In the genomic region with DNA sequence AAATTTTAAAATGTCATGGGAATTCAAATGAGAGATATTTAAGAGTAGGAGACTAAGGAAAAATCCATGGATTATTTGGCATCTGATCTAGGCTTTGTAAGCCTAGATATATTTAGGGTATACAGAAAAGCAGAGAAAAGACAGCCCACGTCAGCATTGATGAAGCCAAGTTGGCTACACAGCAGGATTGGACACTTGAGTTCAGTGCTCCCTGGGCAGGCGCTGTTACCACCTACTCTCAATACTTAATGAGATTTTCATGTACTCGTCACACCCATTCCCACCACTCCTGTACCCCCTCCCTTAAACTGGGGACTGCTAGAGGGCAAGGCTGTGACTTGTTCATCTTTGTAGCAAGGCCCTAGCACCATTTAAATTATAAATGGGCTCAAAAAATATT, we compare ENCODE assay signal across 17 cellular contexts. TPM values are rescaled to one million over a fixed set of nuclear protein-coding genes. Genes with fewer than 3 reads are reported as not detected.
DNase-seq lines count a peak whose midpoint lies in the region; TF ChIP-seq lines count a peak whose summit lies in the region.
"Had no signal": no experiment of that assay in that cellular context is flagged by ENCODE, and none has a peak within 500 bp of the region (broad histone marks: within the 10 kb centered on the region; RNA-seq: fewer than 3 reads in every experiment).

No MANE protein-coding gene starts in this region.

- H3K4me3 Mint-ChIP-seq in nephron (peak overlapping the region in 2 of 3 experiments; percentile 85 to 90), chondrocyte (ENCODE audit: unreplicated experiment) (no peak overlapping the region)
- H3K4me3 Mint-ChIP-seq: activated CD4-positive, alpha-beta T cell treated with anti-CD3 and anti-CD28 coated beads, Interleukin-2, amount 10 ng/mL, durations not matched to agents 7 days and 5 days; T-helper 2 cell treated with Interferon-gamma antibody and Interleukin-4, amounts not matched to agents 5 μg/mL and 100 μg/mL, for 36 hours had no signal

- H3K36me3 Mint-ChIP-seq in nephron (ENCODE audit: low read depth) (no peaks in the 10 kb centered on the region), chondrocyte (ENCODE audit: low read depth) (no peaks in the 10 kb centered on the region)
- H3K36me3 Mint-ChIP-seq: naive thymus-derived CD8-positive, alpha-beta T cell had no signal

- TF ChIP-seq CTCF in coronary artery (IDR thresholded peaks at IDR 0.05) (no peak), left ventricle myocardium inferior (IDR thresholded peaks at IDR 0.05; ENCODE audit: borderline replicate concordance) (no peak), nephron (IDR thresholded peaks at IDR 0.05; ENCODE audit: unreplicated experiment in 3 of 3) (no peak), uterus (IDR thresholded peaks at IDR 0.05) (no peak), chondrocyte (IDR thresholded peaks at IDR 0.05) (no peak)

- H3K9me3 ChIP-seq in left ventricle myocardium inferior (replicated peaks) (no peaks in the 10 kb centered on the region), uterus (no peaks in the 10 kb centered on the region)
- H3K9me3 ChIP-seq: adrenal gland, SK-N-SH had no signal

- H3K4me3 ChIP-seq in coronary artery (no peak overlapping the region), left ventricle myocardium inferior (peak overlapping the region; percentile 76), uterus (no peak overlapping the region)

- H3K27me3 ChIP-seq in left ventricle myocardium inferior (ENCODE audit: low read depth) (no peaks in the 10 kb centered on the region), uterus (no peaks in the 10 kb centered on the region)
- H3K27me3 ChIP-seq: adrenal gland, cardiac muscle cell had no signal

- H3K4me1 Mint-ChIP-seq in nephron (peaks cover 23% of the 10 kb centered on the region), chondrocyte (ENCODE audit: low read depth) (peaks cover 7% of the 10 kb centered on the region)

- DNase-seq in coronary artery (ENCODE audit: low spot score) (no peak), left ventricle myocardium inferior (peak; percentile 25), uterus (no peak), GM03348 (ENCODE audit: low spot score) (no peak), RPMI8226 (no peak), chondrocyte (ENCODE audit: low spot score) (no peak)
- DNase-seq: activated CD4-positive, alpha-beta T cell treated with anti-CD3 and anti-CD28 coated beads, Interleukin-2, amount 10 ng/mL, durations not matched to agents 7 days and 5 days; adrenal gland; dermis blood vessel endothelial cell; naive thymus-derived CD8-positive, alpha-beta T cell; NCI-H526 treated with DMSO at 0.1 percent for 48 hours; SK-N-SH; WERI-Rb-1 had no signal

- H3K9me3 Mint-ChIP-seq in nephron (no peaks in the 10 kb centered on the region), chondrocyte (ENCODE audit: low read depth) (no peaks in the 10 kb centered on the region)
- H3K9me3 Mint-ChIP-seq: activated CD4-positive, alpha-beta T cell treated with anti-CD3 and anti-CD28 coated beads, Interleukin-2, amount 10 ng/mL, durations not matched to agents 7 days and 5 days; T-helper 2 cell treated with Interferon-gamma antibody and Interleukin-4, amounts not matched to agents 5 μg/mL and 100 μg/mL, for 36 hours had no signal

- H3K27ac Mint-ChIP-seq in nephron, result peak overlapping the region in 1 of 3 experiments; percentile 69
- no peak overlapping the region for H3K27ac Mint-ChIP-seq in chondrocyte (ENCODE audit: unreplicated experiment)
- H3K27ac Mint-ChIP-seq: activated CD4-positive, alpha-beta T cell treated with anti-CD3 and anti-CD28 coated beads, Interleukin-2, amount 10 ng/mL, durations not matched to agents 7 days and 5 days; naive thymus-derived CD8-positive, alpha-beta T cell; T-helper 2 cell treated with Interferon-gamma antibody and Interleukin-4, amounts not matched to agents 5 μg/mL and 100 μg/mL, for 36 hours had no signal

- H3K4me1 ChIP-seq in left ventricle myocardium inferior (peaks cover 65% of the 10 kb centered on the region), uterus (peaks cover 0 to 4% of the 10 kb centered on the region in 2 donors)
- H3K4me1 ChIP-seq: parathyroid adenoma had no signal

- H3K27me3 Mint-ChIP-seq in nephron (ENCODE audit: low read depth), result peaks cover 13% of the 10 kb centered on the region
- peaks cover 18% of the 10 kb centered on the region for H3K27me3 Mint-ChIP-seq in chondrocyte (ENCODE audit: low read depth)

- TF ChIP-seq POLR2A in uterus (IDR thresholded peaks at IDR 0.05), result no peak

- H3K36me3 ChIP-seq in left ventricle myocardium inferior, result no peaks in the 10 kb centered on the region
- H3K36me3 ChIP-seq in uterus, result no peaks in the 10 kb centered on the region
- H3K36me3 ChIP-seq: adrenal gland, cardiac muscle cell had no signal

- H3K27ac ChIP-seq in coronary artery, result peak overlapping the region; percentile 52 to 53
- peak overlapping the region; percentile 94 for H3K27ac ChIP-seq in left ventricle myocardium inferior (replicated peaks)
- H3K27ac ChIP-seq in uterus, result peak overlapping the region; percentile 90 to 93
- H3K27ac ChIP-seq: parathyroid adenoma, WERI-Rb-1 had no signal

- intact Hi-C loops in left ventricle myocardium inferior (cut with micrococcal nuclease), result no loop called here
- intact Hi-C loops in uterus (cut with DNase I; ENCODE audit: low total_unique reads), result loop anchor here (10.0 kb wide), 1 partner anchor 49 kb away; no protein-coding TSS in a partner anchor

RNA-seq across cellular contexts. Expression of gene KCNJ8, which starts 1.7 kb away (rescaled TPM):
- total RNA-seq in left ventricle myocardium inferior (51.3 TPM), uterus (10 to 100 TPM in 2 of 4 donors, 1 to 10 TPM in 2; 6.1 to 44.9 (median 13.0) TPM), chondrocyte (1.1 TPM in 2 of 3 replicates, not detected in the other)
- total RNA-seq: activated CD4-positive, alpha-beta T cell treated with anti-CD3 and anti-CD28 coated beads, Interleukin-2, amount 10 ng/mL, durations not matched to agents 7 days and 5 days; naive thymus-derived CD8-positive, alpha-beta T cell had no signal
